In genomic region chr5:159121061-159121460, GRCh38 we compare ENCODE assay signal across 21 cellular contexts. TPM values are rescaled to one million over a fixed set of nuclear protein-coding genes. Genes with fewer than 3 reads are reported as not detected.
DNase-seq lines count a peak whose midpoint lies in the region; ATAC-seq and TF ChIP-seq lines count a peak whose summit lies in the region.
"Had no signal": no experiment of that assay in that cellular context is flagged by ENCODE, and none has a peak within 500 bp of the region (broad histone marks: within the 10 kb centered on the region; RNA-seq: fewer than 3 reads in every experiment).

No MANE protein-coding gene starts in this region.

- H3K27me3 ChIP-seq in CD8-positive, alpha-beta memory T cell (ENCODE audit: insufficient read depth, low read length, poor library complexity, severe bottlenecking) = no peaks in the 10 kb centered on the region
- H3K27me3 ChIP-seq: testis had no signal

- H3K9me3 ChIP-seq in CD8-positive, alpha-beta memory T cell (ENCODE audit: low read length) = no peaks in the 10 kb centered on the region
- H3K9me3 ChIP-seq in T-helper 17 cell (ENCODE audit: control insufficient read depth, low read length, poor library complexity, severe bottlenecking) = no peaks in the 10 kb centered on the region
- H3K9me3 ChIP-seq: prostate gland, testis had no signal

- peaks cover 6% of the 10 kb centered on the region for H3K36me3 Mint-ChIP-seq in T-helper 1 cell treated with Interleukin-12 subunit alpha and Interleukin-12 subunit beta and Interleukin-4 antibody, amounts not matched to agents 30 μg/mL and 1 μg/mL, for 36 hours (ENCODE audit: low read depth)
- peaks cover 0 to 32% (median 0%) of the 10 kb centered on the region in 3 donors for H3K36me3 Mint-ChIP-seq in CD8-positive, alpha-beta memory T cell
- H3K36me3 Mint-ChIP-seq in T-helper 17 cell (ENCODE audit: low read depth) (no peaks in the 10 kb centered on the region), memory B cell (peaks cover 2% of the 10 kb centered on the region), endothelial cell (ENCODE audit: low read depth, unreplicated experiment) (no peaks in the 10 kb centered on the region)

- no peak for TF ChIP-seq CTCF in endothelial cell (IDR thresholded peaks at IDR 0.05; ENCODE audit: unreplicated experiment)

- POLR2A ChIA-PET in CD8-positive, alpha-beta memory T cell (lab: Charles Lee) = no interaction called here

- CTCF ChIA-PET in CD8-positive, alpha-beta memory T cell (lab: Charles Lee) = no interaction called here

- H3K9me3 Mint-ChIP-seq in T-helper 1 cell treated with Interleukin-12 subunit alpha and Interleukin-12 subunit beta and Interleukin-4 antibody, amounts not matched to agents 30 μg/mL and 1 μg/mL, for 36 hours = peaks cover 15% of the 10 kb centered on the region
- peaks cover 9 to 16% (median 12%) of the 10 kb centered on the region in 5 donors for H3K9me3 Mint-ChIP-seq in CD8-positive, alpha-beta memory T cell
- peaks cover 7% of the 10 kb centered on the region for H3K9me3 Mint-ChIP-seq in memory B cell
- no peaks in the 10 kb centered on the region for H3K9me3 Mint-ChIP-seq in endothelial cell (ENCODE audit: unreplicated experiment)

- no peak overlapping the region for H3K27ac ChIP-seq in CD8-positive, alpha-beta memory T cell (ENCODE audit: low read depth, low read length)
- H3K27ac ChIP-seq: coronary artery, prostate gland, testis, WERI-Rb-1 had no signal

- H3K4me1 Mint-ChIP-seq in T-helper 1 cell treated with Interleukin-12 subunit alpha and Interleukin-12 subunit beta and Interleukin-4 antibody, amounts not matched to agents 30 μg/mL and 1 μg/mL, for 36 hours (ENCODE audit: low read depth) = peaks cover 16% of the 10 kb centered on the region
- peaks cover 17 to 21% (median 19%) of the 10 kb centered on the region in 3 donors for H3K4me1 Mint-ChIP-seq in CD8-positive, alpha-beta memory T cell
- H3K4me1 Mint-ChIP-seq in T-helper 17 cell (peaks cover 11% of the 10 kb centered on the region), memory B cell (peaks cover 9% of the 10 kb centered on the region), endothelial cell (ENCODE audit: unreplicated experiment) (no peaks in the 10 kb centered on the region)

- peak overlapping the region; percentile 2 for H3K4me3 ChIP-seq in CD8-positive, alpha-beta memory T cell (ENCODE audit: low read length)
- H3K4me3 ChIP-seq: prostate gland had no signal

- H3K36me3 ChIP-seq in CD8-positive, alpha-beta memory T cell (ENCODE audit: insufficient read depth, low read length) = no peaks in the 10 kb centered on the region
- H3K36me3 ChIP-seq: prostate gland, WERI-Rb-1 had no signal

- H3K4me1 ChIP-seq in CD8-positive, alpha-beta memory T cell (ENCODE audit: insufficient read depth, low read length) = peaks cover 11% of the 10 kb centered on the region
- H3K4me1 ChIP-seq: prostate gland, testis had no signal

- peak overlapping the region; percentile 63 for H3K27ac Mint-ChIP-seq in T-helper 1 cell treated with Interleukin-12 subunit alpha and Interleukin-12 subunit beta and Interleukin-4 antibody, amounts not matched to agents 30 μg/mL and 1 μg/mL, for 36 hours
- H3K27ac Mint-ChIP-seq in CD8-positive, alpha-beta memory T cell = peak overlapping the region; percentile 72 to 93 (median 86)
- peak overlapping the region; percentile 77 for H3K27ac Mint-ChIP-seq in T-helper 17 cell
- H3K27ac Mint-ChIP-seq in memory B cell = peak overlapping the region; percentile 40
- no peak overlapping the region for H3K27ac Mint-ChIP-seq in endothelial cell (ENCODE audit: unreplicated experiment)

- no peak for ATAC-seq in T-helper 17 cell
- ATAC-seq in memory B cell (ENCODE audit: low read depth) = no peak
- no peak for ATAC-seq in GM21737 (IDR thresholded peaks at IDR 0.05; ENCODE audit: unreplicated experiment)

- H3K4me3 Mint-ChIP-seq in T-helper 1 cell treated with Interleukin-12 subunit alpha and Interleukin-12 subunit beta and Interleukin-4 antibody, amounts not matched to agents 30 μg/mL and 1 μg/mL, for 36 hours = no peak overlapping the region
- peak overlapping the region in 6 of 7 donors; percentile 9 to 78 (median 71) for H3K4me3 Mint-ChIP-seq in CD8-positive, alpha-beta memory T cell
- H3K4me3 Mint-ChIP-seq in T-helper 17 cell = peak overlapping the region; percentile 46
- H3K4me3 Mint-ChIP-seq in memory B cell = no peak overlapping the region
- H3K4me3 Mint-ChIP-seq in endothelial cell (ENCODE audit: unreplicated experiment) = no peak overlapping the region

- DNase-seq in T-helper 1 cell (no peak), T-helper 17 cell (no peak), memory B cell (ENCODE audit: low spot score in 2 of 2) (no peak), endothelial cell (ENCODE audit: low spot score) (no peak), CD1c-positive myeloid dendritic cell (ENCODE audit: extremely low spot score) (no peak)
- no peak for DNase-seq in CD8-positive, alpha-beta memory T cell
- DNase-seq: activated gamma-delta T cell treated with Interleukin-2 at 50 U/mL for 16 hours; EL; hypothalamus; mesendoderm; MV-4-11; NCI-H1930; NCI-H446 treated with DMSO at 0.1 percent for 48 hours; stimulated activated CD8-positive, alpha-beta memory T cell treated with anti-CD3 and anti-CD28 coated beads, Interleukin-4, amount 100 ng/mL, for 48 hours; SW 1271; testis; WERI-Rb-1 had no signal

- H3K27me3 Mint-ChIP-seq in T-helper 1 cell treated with Interleukin-12 subunit alpha and Interleukin-12 subunit beta and Interleukin-4 antibody, amounts not matched to agents 30 μg/mL and 1 μg/mL, for 36 hours (ENCODE audit: low read depth) = peaks cover 16% of the 10 kb centered on the region
- peaks cover 3 to 11% of the 10 kb centered on the region in 2 donors for H3K27me3 Mint-ChIP-seq in CD8-positive, alpha-beta memory T cell
- H3K27me3 Mint-ChIP-seq in T-helper 17 cell (peaks cover under 1% of the 10 kb centered on the region), memory B cell (no peaks in the 10 kb centered on the region), endothelial cell (ENCODE audit: unreplicated experiment) (no peaks in the 10 kb centered on the region)

RNA-seq across cellular contexts. Expression of gene EBF1, which starts 21.3 kb away (rescaled TPM):
- under 1 TPM in 1 of 2 experiments, not detected in 1; 0.18 TPM for total RNA-seq in CD8-positive, alpha-beta memory T cell
- not detected for polyA plus RNA-seq in CD8-positive, alpha-beta memory T cell
- 1 to 10 TPM in 1 of 2 donors, not detected in 1; 2.3 TPM for total RNA-seq in T-helper 17 cell
- 8.4 TPM for total RNA-seq in endothelial cell (ENCODE audit: unreplicated experiment)

Comparison
In these comparisons a context has a peak if more than half of its experiments do, and no peak if none do; other contexts are left out.
1. H3K4me3 Mint-ChIP-seq: peak in CD8-positive, alpha-beta memory T cell (6 of 7) and T-helper 17 cell (single experiment); none in T-helper 1 cell treated with Interleukin-12 subunit alpha and Interleukin-12 subunit beta and Interleukin-4 antibody, amounts not matched to agents 30 μg/mL and 1 μg/mL, for 36 hours (single experiment), memory B cell (single experiment) and endothelial cell (single experiment).